36 cellular contexts compared by ENCODE assay signal in the genomic region with DNA sequence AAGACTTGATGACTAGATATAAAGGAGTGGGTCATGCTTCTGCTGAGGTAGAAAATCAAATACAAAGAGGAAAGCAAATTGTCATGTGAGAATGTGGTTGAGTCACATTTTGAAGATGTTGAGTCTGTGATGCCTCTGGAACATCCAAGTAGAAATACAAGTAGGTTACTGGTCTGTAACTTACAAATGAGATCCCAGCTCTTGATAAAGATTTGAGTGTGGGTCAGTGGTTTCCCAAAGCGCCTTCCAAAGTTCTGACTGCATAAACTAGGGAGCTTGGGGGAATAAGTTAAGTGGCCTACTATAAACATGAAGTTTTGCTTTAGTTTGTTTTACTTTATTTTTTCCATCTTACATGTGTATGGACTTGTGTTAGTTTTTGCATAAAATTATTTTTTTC.
"Had no signal": no experiment of that assay in that cellular context is flagged by ENCODE, and none has a peak within 500 bp of the region (broad histone marks: within the 10 kb centered on the region; RNA-seq: fewer than 3 reads in every experiment).

No MANE protein-coding gene starts in this region.

- H3K9me3 ChIP-seq: ascending aorta had no signal

- H3K36me3 Mint-ChIP-seq: activated CD8-positive, alpha-beta memory T cell treated with anti-CD3 and anti-CD28 coated beads, Interleukin-2, amount 10 ng/mL, durations not matched to agents 7 days and 5 days; activated naive CD8-positive, alpha-beta T cell; activated naive CD8-positive, alpha-beta T cell treated with anti-CD3 and anti-CD28 coated beads, Interleukin-2, amount 10 ng/mL, durations not matched to agents 7 days and 5 days; brain; T-cell; WTC11 had no signal

- H3K4me3 ChIP-seq: ascending aorta, cardiac muscle cell had no signal

- H3K27ac Mint-ChIP-seq: activated CD4-positive, alpha-beta memory T cell treated with anti-CD3 and anti-CD28 coated beads, Interleukin-2, amount 10 ng/mL, durations not matched to agents 7 days and 5 days; activated CD4-positive, alpha-beta T cell treated with anti-CD3 and anti-CD28 coated beads for 36 hours; activated CD8-positive, alpha-beta memory T cell treated with anti-CD3 and anti-CD28 coated beads, Interleukin-2, amount 10 ng/mL, durations not matched to agents 7 days and 5 days; activated CD8-positive, alpha-beta T cell treated with anti-CD3 and anti-CD28 coated beads, Interleukin-2, amount 10 ng/mL, durations not matched to agents 7 days and 5 days; activated naive CD4-positive, alpha-beta T cell treated with anti-CD3 and anti-CD28 coated beads for 36 hours; activated naive CD8-positive, alpha-beta T cell; activated naive CD8-positive, alpha-beta T cell treated with anti-CD3 and anti-CD28 coated beads, Interleukin-2, amount 10 ng/mL, durations not matched to agents 7 days and 5 days; activated naive CD8-positive, alpha-beta T cell treated with anti-CD3 and anti-CD28 coated beads, Interleukin-2, amount 50 U/mL, for 24 hours; activated T-cell treated with anti-CD3 and anti-CD28 coated beads, Interleukin-2, amount 50 U/mL, for 24 hours; activated T-helper 2 cell treated with anti-CD3 and anti-CD28 coated beads, Interferon-gamma antibody, Interleukin-2, Interleukin-4, amounts not matched to agents 10 μg/mL and 5 μg/mL and 100 μg/mL, durations not matched to agents 14 hours and 24 hours and 36 hours; brain; T-cell; T-helper 17 cell; WTC11 had no signal

- H3K27ac ChIP-seq: ascending aorta, cardiac muscle cell, WERI-Rb-1 had no signal

- ATAC-seq: activated CD4-positive, alpha-beta T cell treated with anti-CD3 and anti-CD28 coated beads for 36 hours; activated CD4-positive, CD25-positive, alpha-beta regulatory T cell treated with anti-CD3 and anti-CD28 coated beads, Interleukin-2, amount 50 U/mL, for 24 hours; activated CD8-positive, alpha-beta memory T cell treated with anti-CD3 and anti-CD28 coated beads, Interleukin-2, amount 10 ng/mL, durations not matched to agents 7 days and 5 days; activated CD8-positive, alpha-beta T cell treated with anti-CD3 and anti-CD28 coated beads, Interleukin-2, amount 10 ng/mL, durations not matched to agents 7 days and 5 days; activated naive CD8-positive, alpha-beta T cell treated with anti-CD3 and anti-CD28 coated beads, Interleukin-2, amount 50 U/mL, for 24 hours; T-cell; T-helper 17 cell; WTC11 had no signal

- H3K27me3 ChIP-seq: ascending aorta, cardiac muscle cell had no signal

- DNase-seq: activated CD4-positive, alpha-beta memory T cell treated with anti-CD3 and anti-CD28 coated beads, Interleukin-2, amount 10 ng/mL, durations not matched to agents 7 days and 5 days; activated CD4-positive, alpha-beta T cell treated with anti-CD3 and anti-CD28 coated beads for 1 hour; activated CD4-positive, alpha-beta T cell treated with anti-CD3 and anti-CD28 coated beads for 36 hours; activated CD4-positive, alpha-beta T cell treated with anti-CD3 and anti-CD28 coated beads for 48 hours; activated CD4-positive, alpha-beta T cell treated with anti-CD3 and anti-CD28 coated beads, Interleukin-2, amount 10 ng/mL, durations not matched to agents 7 days and 5 days; activated CD4-positive, alpha-beta T cell treated with anti-CD3 and anti-CD28 coated beads, Interleukin-2, amount 50 U/mL, for 48 hours; activated CD4-positive, CD25-positive, alpha-beta regulatory T cell; activated CD8-positive, alpha-beta memory T cell treated with anti-CD3 and anti-CD28 coated beads for 24 hours; activated CD8-positive, alpha-beta memory T cell treated with anti-CD3 and anti-CD28 coated beads, Interleukin-2, amount 10 ng/mL, durations not matched to agents 7 days and 5 days; activated CD8-positive, alpha-beta memory T cell treated with anti-CD3 and anti-CD28 coated beads, Interleukin-2, amount 50 U/mL, for 48 hours; activated CD8-positive, alpha-beta T cell treated with anti-CD3 and anti-CD28 coated beads, Interleukin-2, amount 10 ng/mL, durations not matched to agents 7 days and 5 days; activated effector memory CD4-positive, alpha-beta T cell treated with Interleukin-2 at 50 U/mL for 16 hours; activated gamma-delta T cell treated with Interleukin-2 at 50 U/mL for 16 hours; activated naive CD4-positive, alpha-beta T cell; activated naive CD4-positive, alpha-beta T cell treated with anti-CD3 and anti-CD28 coated beads for 36 hours; activated naive CD4-positive, alpha-beta T cell treated with anti-CD3 and anti-CD28 coated beads, Interleukin-2, amount 50 U/mL, for 16 hours; activated naive CD8-positive, alpha-beta T cell treated with anti-CD3 and anti-CD28 coated beads, Interleukin-2, amount 10 ng/mL, durations not matched to agents 7 days and 5 days; activated naive CD8-positive, alpha-beta T cell treated with anti-CD3 and anti-CD28 coated beads, Interleukin-2, amount 50 U/mL, for 24 hours; activated T-cell treated with anti-CD3 and anti-CD28 coated beads, Interleukin-2, amount 50 U/mL, for 24 hours; activated T-cell treated with anti-CD3 and anti-CD28 coated beads, Interleukin-2, amount 50 U/mL, for 48 hours; amygdala; anterior cingulate cortex; caudate nucleus; cerebellar nuclear complex; T-cell; T-helper 17 cell; WERI-Rb-1 had no signal

- H3K4me1 ChIP-seq: ascending aorta had no signal

- H3K9me3 Mint-ChIP-seq: activated CD4-positive, alpha-beta memory T cell treated with anti-CD3 and anti-CD28 coated beads, Interleukin-2, amount 10 ng/mL, durations not matched to agents 7 days and 5 days; activated naive CD8-positive, alpha-beta T cell treated with anti-CD3 and anti-CD28 coated beads, Interleukin-2, amount 10 ng/mL, durations not matched to agents 7 days and 5 days; activated naive CD8-positive, alpha-beta T cell treated with anti-CD3 and anti-CD28 coated beads, Interleukin-2, amount 50 U/mL, for 24 hours; activated T-cell treated with anti-CD3 and anti-CD28 coated beads, Interleukin-2, amount 50 U/mL, for 24 hours; brain; central memory CD8-positive, alpha-beta T cell; WTC11 had no signal

- FAIRE-seq: bronchial epithelial cell had no signal

- H3K36me3 ChIP-seq: ascending aorta, cardiac muscle cell, WERI-Rb-1 had no signal
